In the genomic region with DNA sequence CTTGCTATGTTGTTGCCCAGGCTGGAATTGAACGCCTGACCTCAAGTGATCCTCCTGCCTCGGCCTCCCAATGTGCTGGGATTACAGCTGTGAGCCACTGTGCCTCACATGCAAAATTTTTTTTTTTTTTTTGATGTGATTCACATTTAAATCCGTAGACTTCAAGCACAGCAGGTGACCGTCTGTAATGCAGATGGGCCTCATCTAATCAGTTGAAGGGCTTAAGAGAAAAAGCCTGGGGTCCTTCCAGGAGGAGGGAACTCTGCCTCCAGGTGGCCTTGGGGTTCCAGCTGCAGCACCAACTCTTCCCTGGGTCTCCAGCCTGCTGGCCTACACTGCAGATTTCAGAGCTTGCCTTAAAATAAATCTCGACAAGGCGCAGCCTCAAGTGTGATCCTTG, we compare ENCODE assay signal across 29 cellular contexts. TPM values are rescaled to one million over a fixed set of nuclear protein-coding genes. Genes with fewer than 3 reads are reported as not detected.
"Had no signal": no experiment of that assay in that cellular context is flagged by ENCODE, and none has a peak within 500 bp of the region (broad histone marks: within the 10 kb centered on the region; RNA-seq: fewer than 3 reads in every experiment).

No MANE protein-coding gene starts in this region.

- H3K27me3 ChIP-seq: neural progenitor cell, ovary, right lobe of liver, sigmoid colon, suprapubic skin, testis, tibial artery, transverse colon, upper lobe of right lung, uterus had no signal

- H3K9me3 ChIP-seq: ovary, psoas muscle, right lobe of liver, sigmoid colon, suprapubic skin, testis, tibial artery, transverse colon, upper lobe of right lung, uterus had no signal

- H3K4me3 ChIP-seq: neural progenitor cell, ovary, psoas muscle, right lobe of liver, sigmoid colon, suprapubic skin, testis, tibial artery, transverse colon, upper lobe of right lung, uterus had no signal

- H3K4me1 Mint-ChIP-seq: natural killer cell; stimulated activated effector memory CD8-positive, alpha-beta T cell treated with anti-CD3 and anti-CD28 coated beads, Interleukin-12 subunit alpha, Interleukin-12 subunit beta, amount 100 ng/mL, for 72 hours had no signal

- H2AFZ ChIP-seq: neural progenitor cell, parathyroid adenoma had no signal

- H3K9me3 Mint-ChIP-seq: natural killer cell; nephron; neural progenitor cell; stimulated activated effector memory CD8-positive, alpha-beta T cell treated with anti-CD3 and anti-CD28 coated beads, Interleukin-12 subunit alpha, Interleukin-12 subunit beta, amount 100 ng/mL, for 72 hours; stimulated activated naive B cell treated with anti-CD40 and anti-IgM and Interleukin-4, amounts not matched to agents 10 μg/mL and 1 μg/mL and 100 μg/mL, for 72 hours; stimulated activated naive CD8-positive, alpha-beta T cell treated with anti-CD3 and anti-CD28 coated beads, Interleukin-15, amount 100 ng/mL, for 72 hours; type B pancreatic cell had no signal

- ATAC-seq: natural killer cell; psoas muscle; right cardiac atrium; right lobe of liver; stimulated activated effector memory CD8-positive, alpha-beta T cell treated with anti-CD3 and anti-CD28 coated beads, Interleukin-12 subunit alpha, Interleukin-12 subunit beta, amount 100 ng/mL, for 72 hours; stimulated activated naive B cell treated with anti-CD40 and anti-IgM and Interleukin-4, amounts not matched to agents 10 μg/mL and 1 μg/mL and 100 μg/mL, for 72 hours; stimulated activated naive CD8-positive, alpha-beta T cell treated with anti-CD3 and anti-CD28 coated beads, Interleukin-15, amount 100 ng/mL, for 72 hours; stimulated activated naive CD8-positive, alpha-beta T cell treated with anti-CD3 and anti-CD28 coated beads, Interleukin-15, Interleukin-2, amounts not matched to agents 100 U/mL and 50 U/mL, for 24 hours; upper lobe of right lung had no signal

- DNase-seq: natural killer cell; occipital lobe; ovary; psoas muscle; right lobe of liver; sigmoid colon; small intestine; stimulated activated CD4-positive, alpha-beta T cell treated with anti-CD3 and anti-CD28 coated beads, Interleukin-15, amount 100 ng/mL, for 24 hours; stimulated activated CD4-positive, alpha-beta T cell treated with anti-CD3 and anti-CD28 coated beads, Interleukin-2, amount 100 ng/mL, for 24 hours; stimulated activated CD4-positive, alpha-beta T cell treated with anti-CD3 and anti-CD28 coated beads, Interleukin-2, amount 100 ng/mL, for 48 hours; stimulated activated CD4-positive, alpha-beta T cell treated with anti-CD3 and anti-CD28 coated beads, Interleukin-4, amount 100 ng/mL, for 24 hours; stimulated activated naive B cell treated with anti-CD40 and anti-IgM and Interleukin-4, amounts not matched to agents 10 μg/mL and 1 μg/mL and 100 μg/mL, for 72 hours; stimulated activated naive CD8-positive, alpha-beta T cell treated with anti-CD3 and anti-CD28 coated beads, Interleukin-15, amount 100 ng/mL, for 72 hours; stimulated activated naive CD8-positive, alpha-beta T cell treated with anti-CD3 and anti-CD28 coated beads, Interleukin-15, Interleukin-2, amounts not matched to agents 100 U/mL and 50 U/mL, for 24 hours; substantia nigra; testis; tibial artery; transverse colon; upper lobe of right lung; uterus had no signal

- H3K27ac ChIP-seq: neural progenitor cell, ovary, parathyroid adenoma, psoas muscle, right lobe of liver, sigmoid colon, suprapubic skin, testis, tibial artery, transverse colon, upper lobe of right lung, uterus had no signal

- H3K79me2 ChIP-seq: parathyroid adenoma had no signal

- H3K4me3 Mint-ChIP-seq: natural killer cell; nephron; neural progenitor cell; stimulated activated effector memory CD8-positive, alpha-beta T cell treated with anti-CD3 and anti-CD28 coated beads, Interleukin-12 subunit alpha, Interleukin-12 subunit beta, amount 100 ng/mL, for 72 hours; stimulated activated naive B cell treated with anti-CD40 and anti-IgM and Interleukin-4, amounts not matched to agents 10 μg/mL and 1 μg/mL and 100 μg/mL, for 72 hours; stimulated activated naive CD8-positive, alpha-beta T cell treated with anti-CD3 and anti-CD28 coated beads, Interleukin-15, amount 100 ng/mL, for 72 hours; type B pancreatic cell had no signal

- H3K27ac Mint-ChIP-seq: natural killer cell; nephron; stimulated activated effector memory CD8-positive, alpha-beta T cell treated with anti-CD3 and anti-CD28 coated beads, Interleukin-12 subunit alpha, Interleukin-12 subunit beta, amount 100 ng/mL, for 72 hours; stimulated activated naive B cell treated with anti-CD40 and anti-IgM and Interleukin-4, amounts not matched to agents 10 μg/mL and 1 μg/mL and 100 μg/mL, for 72 hours; stimulated activated naive CD8-positive, alpha-beta T cell treated with anti-CD3 and anti-CD28 coated beads, Interleukin-15, amount 100 ng/mL, for 72 hours; type B pancreatic cell had no signal

- H3K27me3 Mint-ChIP-seq: progenitor cell of endocrine pancreas; stimulated activated naive B cell treated with anti-CD40 and anti-IgM and Interleukin-4, amounts not matched to agents 10 μg/mL and 1 μg/mL and 100 μg/mL, for 72 hours; stimulated activated naive CD8-positive, alpha-beta T cell treated with anti-CD3 and anti-CD28 coated beads, Interleukin-15, amount 100 ng/mL, for 72 hours; type B pancreatic cell had no signal

- H3K9ac ChIP-seq: neural progenitor cell, parathyroid adenoma had no signal

- H3K4me2 ChIP-seq: neural progenitor cell had no signal

- H3K36me3 Mint-ChIP-seq: natural killer cell; neural progenitor cell; stimulated activated effector memory CD8-positive, alpha-beta T cell treated with anti-CD3 and anti-CD28 coated beads, Interleukin-12 subunit alpha, Interleukin-12 subunit beta, amount 100 ng/mL, for 72 hours had no signal

- FAIRE-seq: small intestine had no signal

- H3K4me1 ChIP-seq: parathyroid adenoma, right lobe of liver, transverse colon, upper lobe of right lung had no signal

- H3K36me3 ChIP-seq: neural progenitor cell, ovary, right lobe of liver, sigmoid colon, suprapubic skin, tibial artery, transverse colon, upper lobe of right lung, uterus had no signal

RNA-seq across cellular contexts. Expression of a gene that starts 43.6 kb away (rescaled TPM):
- polyA plus RNA-seq: neural cell had no signal
